In the genomic region with DNA sequence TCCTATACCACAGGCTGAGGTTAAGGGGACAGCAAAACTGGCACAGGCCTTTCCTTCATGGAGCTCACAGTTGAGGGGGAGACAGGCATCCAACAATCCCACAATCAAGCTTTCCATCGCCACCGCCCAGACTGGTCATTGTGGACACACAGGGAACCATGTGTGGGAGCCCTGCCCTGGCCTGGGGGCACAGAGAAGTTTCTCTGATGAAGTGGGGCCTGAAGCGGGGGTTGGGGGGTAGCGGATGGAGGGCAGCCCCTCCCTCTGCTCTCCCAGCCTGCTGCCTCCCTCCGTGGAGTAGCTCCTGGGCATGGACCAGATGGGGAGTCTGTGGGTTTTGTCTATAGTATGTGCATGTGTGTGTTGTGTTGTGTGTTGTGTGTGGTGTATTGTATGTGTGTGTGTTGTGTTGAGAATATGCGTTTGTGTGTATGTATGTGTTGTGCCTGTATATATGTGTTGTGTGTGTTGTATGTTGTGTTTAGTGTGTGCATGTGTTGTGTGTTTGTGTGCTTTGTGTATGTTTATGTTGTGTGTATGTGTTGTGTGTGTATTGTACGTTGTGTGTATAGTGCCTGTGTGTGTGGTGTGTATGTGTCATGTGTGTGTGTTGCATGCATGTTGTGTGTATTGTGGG, we compare ENCODE assay signal across 1 cellular context.
A peak's percentile ranks its signal among the peaks of the same experiment; 100 is the strongest.
TF ChIP-seq lines count a peak whose summit lies in the region.

No MANE protein-coding gene starts in this region.

TF ChIP-seq in K562, 482 proteins besides CTCF, POLR2A, EP300 and RAD21 (continued from another document and continues in another):
- TF ChIP-seq THRB (CRISPR knock-in tag; conservative IDR thresholded peaks at IDR 0.05) (peak; percentile 59; the same call in 1 of the 2 replicates), NFIC (IDR thresholded peaks at IDR 0.05) (0 out of 2 replicates have a peak, but pooled peaks have one; percentile 16), TSHZ1 (CRISPR knock-in tag; IDR thresholded peaks at IDR 0.05) (no peak), NONO (IDR thresholded peaks at IDR 0.05; ENCODE audit: low read depth in 2 of 2, low read length in 1 of 2) (no peak), ZFPM2 (CRISPR knock-in tag; IDR thresholded peaks at IDR 0.05) (no peak), TCF3 (CRISPR knock-in tag; IDR thresholded peaks at IDR 0.05) (no peak), EHMT2 (IDR thresholded peaks at IDR 0.05) (peak; percentile 79), FOXO4 (CRISPR knock-in tag; IDR thresholded peaks at IDR 0.05) (no peak), PRMT5 (CRISPR knock-in tag; IDR thresholded peaks at IDR 0.05) (no peak), ZNF436 (CRISPR knock-in tag; IDR thresholded peaks at IDR 0.05) (no peak), ZNF232 (CRISPR knock-in tag; IDR thresholded peaks at IDR 0.05) (no peak), ARID2 (IDR thresholded peaks at IDR 0.05) (peak; percentile 33; the same call in 1 of the 2 replicates), BMI1 (IDR thresholded peaks at IDR 0.05; ENCODE audit: low read length) (no peak), DNMT1 (IDR thresholded peaks at IDR 0.05) (no peak), ZNF778 (CRISPR knock-in tag; IDR thresholded peaks at IDR 0.05) (no peak), SP1 (CRISPR knock-in tag; IDR thresholded peaks at IDR 0.05) (no peak), ZNF740 (CRISPR knock-in tag; IDR thresholded peaks at IDR 0.05) (0 out of 2 replicates have a peak, but pooled peaks have one; percentile 47), ZNF740 (tag; IDR thresholded peaks at IDR 0.05) (no peak), CXXC5 (CRISPR knock-in tag; IDR thresholded peaks at IDR 0.05) (no peak), SMAD3 (CRISPR knock-in tag; conservative IDR thresholded peaks at IDR 0.05) (no peak), TARDBP (IDR thresholded peaks at IDR 0.05) (no peak), MEIS2 (IDR thresholded peaks at IDR 0.05; ENCODE audit: partially characterized antibody) (no peak), ZKSCAN1 (IDR thresholded peaks at IDR 0.05; ENCODE audit: low read depth, low read length) (no peak), ZBTB7A (IDR thresholded peaks at IDR 0.05; ENCODE audit: borderline replicate concordance, control insufficient read depth, low read depth, low read length) (no peak), ARID1B (IDR thresholded peaks at IDR 0.05) (0 out of 2 replicates have a peak, but pooled peaks have one; percentile 20), SAFB2 (IDR thresholded peaks at IDR 0.05; ENCODE audit: borderline replicate concordance, low read depth, low read length, severe bottlenecking) (no peak), ZNF41 (CRISPR knock-in tag; conservative IDR thresholded peaks at IDR 0.05) (no peak), PHB2 (IDR thresholded peaks at IDR 0.05; ENCODE audit: low read depth) (0 out of 2 replicates have a peak, but pooled peaks have one; percentile 21), IRF2 (CRISPR knock-in tag; IDR thresholded peaks at IDR 0.05) (peak; percentile 8; the same call in 1 of the 2 replicates), IFI16 (CRISPR knock-in tag; IDR thresholded peaks at IDR 0.05) (no peak), PHF20 (IDR thresholded peaks at IDR 0.05; ENCODE audit: partially characterized antibody) (peak; percentile 81), MECOM (CRISPR knock-in tag; IDR thresholded peaks at IDR 0.05) (no peak), ZNF23 (CRISPR knock-in tag; IDR thresholded peaks at IDR 0.05) (no peak), RBM39 (optimal IDR thresholded peaks at IDR 0.05; ENCODE audit: low read depth, low read length) (no peak), ZBTB49 (CRISPR knock-in tag; IDR thresholded peaks at IDR 0.05; ENCODE audit: borderline replicate concordance) (no peak)
- TF ChIP-seq, protein P1, sequence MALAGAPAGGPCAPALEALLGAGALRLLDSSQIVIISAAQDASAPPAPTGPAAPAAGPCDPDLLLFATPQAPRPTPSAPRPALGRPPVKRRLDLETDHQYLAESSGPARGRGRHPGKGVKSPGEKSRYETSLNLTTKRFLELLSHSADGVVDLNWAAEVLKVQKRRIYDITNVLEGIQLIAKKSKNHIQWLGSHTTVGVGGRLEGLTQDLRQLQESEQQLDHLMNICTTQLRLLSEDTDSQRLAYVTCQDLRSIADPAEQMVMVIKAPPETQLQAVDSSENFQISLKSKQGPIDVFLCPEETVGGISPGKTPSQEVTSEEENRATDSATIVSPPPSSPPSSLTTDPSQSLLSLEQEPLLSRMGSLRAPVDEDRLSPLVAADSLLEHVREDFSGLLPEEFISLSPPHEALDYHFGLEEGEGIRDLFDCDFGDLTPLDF (CRISPR knock-in tag; IDR thresholded peaks at IDR 0.05) = no peak
- TF ChIP-seq, protein P2, sequence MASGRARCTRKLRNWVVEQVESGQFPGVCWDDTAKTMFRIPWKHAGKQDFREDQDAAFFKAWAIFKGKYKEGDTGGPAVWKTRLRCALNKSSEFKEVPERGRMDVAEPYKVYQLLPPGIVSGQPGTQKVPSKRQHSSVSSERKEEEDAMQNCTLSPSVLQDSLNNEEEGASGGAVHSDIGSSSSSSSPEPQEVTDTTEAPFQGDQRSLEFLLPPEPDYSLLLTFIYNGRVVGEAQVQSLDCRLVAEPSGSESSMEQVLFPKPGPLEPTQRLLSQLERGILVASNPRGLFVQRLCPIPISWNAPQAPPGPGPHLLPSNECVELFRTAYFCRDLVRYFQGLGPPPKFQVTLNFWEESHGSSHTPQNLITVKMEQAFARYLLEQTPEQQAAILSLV (tag; IDR thresholded peaks at IDR 0.05) = no peak
- TF ChIP-seq, protein P3, sequence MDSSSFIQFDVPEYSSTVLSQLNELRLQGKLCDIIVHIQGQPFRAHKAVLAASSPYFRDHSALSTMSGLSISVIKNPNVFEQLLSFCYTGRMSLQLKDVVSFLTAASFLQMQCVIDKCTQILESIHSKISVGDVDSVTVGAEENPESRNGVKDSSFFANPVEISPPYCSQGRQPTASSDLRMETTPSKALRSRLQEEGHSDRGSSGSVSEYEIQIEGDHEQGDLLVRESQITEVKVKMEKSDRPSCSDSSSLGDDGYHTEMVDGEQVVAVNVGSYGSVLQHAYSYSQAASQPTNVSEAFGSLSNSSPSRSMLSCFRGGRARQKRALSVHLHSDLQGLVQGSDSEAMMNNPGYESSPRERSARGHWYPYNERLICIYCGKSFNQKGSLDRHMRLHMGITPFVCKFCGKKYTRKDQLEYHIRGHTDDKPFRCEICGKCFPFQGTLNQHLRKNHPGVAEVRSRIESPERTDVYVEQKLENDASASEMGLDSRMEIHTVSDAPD (CRISPR knock-in tag; IDR thresholded peaks at IDR 0.05) = no peak
- TF ChIP-seq, protein P4, sequence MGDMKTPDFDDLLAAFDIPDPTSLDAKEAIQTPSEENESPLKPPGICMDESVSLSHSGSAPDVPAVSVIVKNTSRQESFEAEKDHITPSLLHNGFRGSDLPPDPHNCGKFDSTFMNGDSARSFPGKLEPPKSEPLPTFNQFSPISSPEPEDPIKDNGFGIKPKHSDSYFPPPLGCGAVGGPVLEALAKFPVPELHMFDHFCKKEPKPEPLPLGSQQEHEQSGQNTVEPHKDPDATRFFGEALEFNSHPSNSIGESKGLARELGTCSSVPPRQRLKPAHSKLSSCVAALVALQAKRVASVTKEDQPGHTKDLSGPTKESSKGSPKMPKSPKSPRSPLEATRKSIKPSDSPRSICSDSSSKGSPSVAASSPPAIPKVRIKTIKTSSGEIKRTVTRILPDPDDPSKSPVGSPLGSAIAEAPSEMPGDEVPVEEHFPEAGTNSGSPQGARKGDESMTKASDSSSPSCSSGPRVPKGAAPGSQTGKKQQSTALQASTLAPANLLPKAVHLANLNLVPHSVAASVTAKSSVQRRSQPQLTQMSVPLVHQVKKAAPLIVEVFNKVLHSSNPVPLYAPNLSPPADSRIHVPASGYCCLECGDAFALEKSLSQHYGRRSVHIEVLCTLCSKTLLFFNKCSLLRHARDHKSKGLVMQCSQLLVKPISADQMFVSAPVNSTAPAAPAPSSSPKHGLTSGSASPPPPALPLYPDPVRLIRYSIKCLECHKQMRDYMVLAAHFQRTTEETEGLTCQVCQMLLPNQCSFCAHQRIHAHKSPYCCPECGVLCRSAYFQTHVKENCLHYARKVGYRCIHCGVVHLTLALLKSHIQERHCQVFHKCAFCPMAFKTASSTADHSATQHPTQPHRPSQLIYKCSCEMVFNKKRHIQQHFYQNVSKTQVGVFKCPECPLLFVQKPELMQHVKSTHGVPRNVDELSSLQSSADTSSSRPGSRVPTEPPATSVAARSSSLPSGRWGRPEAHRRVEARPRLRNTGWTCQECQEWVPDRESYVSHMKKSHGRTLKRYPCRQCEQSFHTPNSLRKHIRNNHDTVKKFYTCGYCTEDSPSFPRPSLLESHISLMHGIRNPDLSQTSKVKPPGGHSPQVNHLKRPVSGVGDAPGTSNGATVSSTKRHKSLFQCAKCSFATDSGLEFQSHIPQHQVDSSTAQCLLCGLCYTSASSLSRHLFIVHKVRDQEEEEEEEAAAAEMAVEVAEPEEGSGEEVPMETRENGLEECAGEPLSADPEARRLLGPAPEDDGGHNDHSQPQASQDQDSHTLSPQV (IDR thresholded peaks at IDR 0.05) = no peak
- TF ChIP-seq, protein P5, sequence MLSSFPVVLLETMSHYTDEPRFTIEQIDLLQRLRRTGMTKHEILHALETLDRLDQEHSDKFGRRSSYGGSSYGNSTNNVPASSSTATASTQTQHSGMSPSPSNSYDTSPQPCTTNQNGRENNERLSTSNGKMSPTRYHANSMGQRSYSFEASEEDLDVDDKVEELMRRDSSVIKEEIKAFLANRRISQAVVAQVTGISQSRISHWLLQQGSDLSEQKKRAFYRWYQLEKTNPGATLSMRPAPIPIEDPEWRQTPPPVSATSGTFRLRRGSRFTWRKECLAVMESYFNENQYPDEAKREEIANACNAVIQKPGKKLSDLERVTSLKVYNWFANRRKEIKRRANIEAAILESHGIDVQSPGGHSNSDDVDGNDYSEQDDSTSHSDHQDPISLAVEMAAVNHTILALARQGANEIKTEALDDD (IDR thresholded peaks at IDR 0.05) = no peak
